9 cellular contexts compared by ENCODE assay signal in genomic region chr13:72221276-72221962, GRCh38.
A peak's percentile ranks its signal among the peaks of the same experiment; 100 is the strongest.
DNase-seq lines count a peak whose midpoint lies in the region; ATAC-seq and TF ChIP-seq lines count a peak whose summit lies in the region.
"Had no signal": no experiment of that assay in that cellular context is flagged by ENCODE, and none has a peak within 500 bp of the region (broad histone marks: within the 10 kb centered on the region; RNA-seq: fewer than 3 reads in every experiment).

No MANE protein-coding gene starts in this region.

- H3K9me3 ChIP-seq in right atrium auricular region = peaks cover 0 to 5% of the 10 kb centered on the region in 2 donors
- H3K9me3 ChIP-seq in lower lobe of right lung = no peaks in the 10 kb centered on the region
- H3K9me3 ChIP-seq in stomach = peaks cover 0 to 11% (median 0%) of the 10 kb centered on the region in 4 donors
- H3K9me3 ChIP-seq: ovary had no signal

- H3K27me3 ChIP-seq in right atrium auricular region (no peaks in the 10 kb centered on the region), lower lobe of right lung (ENCODE audit: low read depth) (no peaks in the 10 kb centered on the region), stomach (no peaks in the 10 kb centered on the region)
- H3K27me3 ChIP-seq: ovary had no signal

- ATAC-seq in Right ventricle myocardium superior (ENCODE audit: poor library complexity) = no peak
- peak; percentile 47 to 57 for ATAC-seq in lower lobe of right lung
- ATAC-seq in HG03460 (IDR thresholded peaks at IDR 0.05; ENCODE audit: unreplicated experiment) = no peak

- no peak overlapping the region for H3K27ac ChIP-seq in right atrium auricular region
- H3K27ac ChIP-seq in lower lobe of right lung = no peak overlapping the region
- H3K27ac ChIP-seq in stomach = no peak overlapping the region
- H3K27ac ChIP-seq: ovary had no signal

- H3K36me3 ChIP-seq in right atrium auricular region = no peaks in the 10 kb centered on the region
- no peaks in the 10 kb centered on the region for H3K36me3 ChIP-seq in lower lobe of right lung
- no peaks in the 10 kb centered on the region for H3K36me3 ChIP-seq in stomach
- H3K36me3 ChIP-seq: ovary had no signal

- intact Hi-C loops in Right ventricle myocardium superior (cut with DNase I) (no loop called here), lower lobe of right lung (cut with DNase I) (no loop called here), stomach (cut with DNase I; ENCODE audit: low total_unique reads) (no loop called here)

- TF ChIP-seq EP300 in stomach (IDR thresholded peaks at IDR 0.05) = no peak

- H3K4me1 ChIP-seq in right atrium auricular region (no peaks in the 10 kb centered on the region), lower lobe of right lung (no peaks in the 10 kb centered on the region), stomach (no peaks in the 10 kb centered on the region)

- 48 to 66% (median 51%) methylated on average over 6 to 9 of the region's 9 CpGs for WGBS in stomach, 5 donors

- TF ChIP-seq POLR2A in stomach (IDR thresholded peaks at IDR 0.05) = no peak

- DNase-seq in Right ventricle myocardium superior (peak; percentile 35), right atrium auricular region (ENCODE audit: low spot score) (no peak), amniotic epithelial cell (ENCODE audit: low read depth) (peak; percentile 1), lower lobe of right lung (peak; percentile 44), NCI-H1092 treated with DMSO at 0.1 percent for 48 hours (lab: John Stamatoyannopoulos, UW) (no peak), stomach (no peak)
- DNase-seq in Jurkat, Clone E6-1 (ENCODE audit: low read depth, low spot score) = peak; percentile 15

- no peak overlapping the region for H3K4me3 ChIP-seq in right atrium auricular region
- no peak overlapping the region for H3K4me3 ChIP-seq in Jurkat, Clone E6-1 (ENCODE audit: low read length)
- H3K4me3 ChIP-seq in lower lobe of right lung = no peak overlapping the region
- no peak overlapping the region for H3K4me3 ChIP-seq in stomach
- H3K4me3 ChIP-seq: ovary had no signal

- peak in 1 of 2 donors; percentile 37 for TF ChIP-seq CTCF in right atrium auricular region (IDR thresholded peaks at IDR 0.05)
- TF ChIP-seq CTCF in lower lobe of right lung (IDR thresholded peaks at IDR 0.05) = peak; percentile 48
- TF ChIP-seq CTCF in stomach (IDR thresholded peaks at IDR 0.05) = peak in 2 of 7 experiments; percentile 14 to 19

Comparison
In these comparisons a context has a peak if more than half of its experiments do, and no peak if none do; other contexts are left out.
1. DNase-seq: peak in Right ventricle myocardium superior (single experiment), Jurkat, Clone E6-1 (single experiment), amniotic epithelial cell (single experiment) and lower lobe of right lung (single experiment); none in right atrium auricular region (single experiment), NCI-H1092 treated with DMSO at 0.1 percent for 48 hours (single experiment) and stomach (single experiment).
2. ATAC-seq: peak in lower lobe of right lung (2 of 2); none in Right ventricle myocardium superior (single experiment) and HG03460 (single experiment).